8 cellular contexts compared by ENCODE assay signal in the genomic region with DNA sequence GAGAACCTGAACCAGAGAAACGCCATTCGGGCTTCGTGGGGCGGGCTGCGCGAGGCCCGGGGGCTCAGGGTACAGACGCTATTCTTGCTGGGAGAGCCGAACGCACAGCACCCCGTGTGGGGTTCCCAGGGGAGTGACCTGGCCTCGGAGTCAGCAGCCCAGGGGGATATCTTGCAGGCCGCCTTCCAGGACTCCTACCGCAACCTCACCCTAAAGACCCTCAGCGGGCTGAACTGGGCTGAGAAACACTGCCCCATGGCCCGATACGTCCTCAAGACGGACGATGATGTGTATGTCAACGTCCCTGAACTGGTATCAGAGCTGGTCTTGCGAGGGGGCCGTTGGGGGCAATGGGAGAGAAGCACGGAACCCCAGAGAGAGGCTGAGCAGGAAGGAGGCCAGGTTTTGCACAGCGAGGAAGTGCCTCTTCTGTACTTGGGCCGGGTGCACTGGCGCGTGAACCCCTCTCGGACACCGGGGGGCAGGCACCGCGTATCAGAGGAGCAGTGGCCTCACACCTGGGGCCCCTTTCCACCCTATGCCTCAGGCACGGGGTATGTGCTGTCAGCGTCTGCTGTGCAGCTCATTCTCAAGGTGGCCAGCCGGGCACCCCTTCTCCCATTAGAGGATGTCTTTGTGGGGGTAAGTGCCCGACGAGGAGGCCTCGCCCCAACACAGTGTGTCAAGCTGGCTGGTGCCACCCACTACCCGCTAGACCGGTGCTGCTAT. TPM values are rescaled to one million over a fixed set of nuclear protein-coding genes. Genes with fewer than 3 reads are reported as not detected.
DNase-seq lines count a peak whose midpoint lies in the region; ATAC-seq and TF ChIP-seq lines count a peak whose summit lies in the region.

No MANE protein-coding gene starts in this region.

- H3K36me3 ChIP-seq in neutrophil (peaks cover 37% of the 10 kb centered on the region), MM.1S (replicated peaks; ENCODE audit: insufficient read depth, low read length) (peaks cover 7% of the 10 kb centered on the region; the same call in 1 of the 2 replicates)

- TF ChIP-seq CTCF in CD14-positive monocyte (IDR thresholded peaks at IDR 0.05): no peak
- TF ChIP-seq CTCF in H9 (conservative IDR thresholded peaks at IDR 0.05): peak; percentile 22; the same call in 1 of the 3 replicates
- no peak for TF ChIP-seq CTCF in activated B cell treated with CpG ODN at 0.5 μM for 24 hours (IDR thresholded peaks at IDR 0.05)
- no peak for TF ChIP-seq CTCF in epithelial cell of proximal tubule (conservative IDR thresholded peaks at IDR 0.05; ENCODE audit: low read depth, low read length)
- TF ChIP-seq CTCF in neutrophil (IDR thresholded peaks at IDR 0.05): no peak
- TF ChIP-seq CTCF in MM.1S (IDR thresholded peaks at IDR 0.05; ENCODE audit: low read length): no peak

- H3K4me2 ChIP-seq in H9 (ENCODE audit: insufficient read depth, insufficient read length, low read length) (peak overlapping the region; percentile 85), MM.1S (ENCODE audit: low read depth, low read length) (no peak overlapping the region)

- no peak overlapping the region for H3K56ac ChIP-seq in H9 (ENCODE audit: insufficient read length, low read depth, low read length)

- no peak overlapping the region for H3K4ac ChIP-seq in H9 (ENCODE audit: low read depth, low read length)

- H4K91ac ChIP-seq in H9 (ENCODE audit: insufficient read length, low read depth, low read length): no peak overlapping the region

- H3K27ac ChIP-seq in H9 (ENCODE audit: insufficient read length, low read depth, low read length) (no peak overlapping the region), neutrophil (peak overlapping the region; percentile 90), MM.1S (ENCODE audit: low read length) (no peak overlapping the region)

- peaks cover 66% of the 10 kb centered on the region for H3K4me1 Mint-ChIP-seq in CD14-positive monocyte
- peaks cover 39 to 47% of the 10 kb centered on the region in 2 experiments for H3K4me1 Mint-ChIP-seq in H9
- peaks cover 56% of the 10 kb centered on the region for H3K4me1 Mint-ChIP-seq in activated B cell treated with CpG ODN at 0.5 μM for 24 hours

- H3K27me3 Mint-ChIP-seq in CD14-positive monocyte (ENCODE audit: low read depth in 3 of 3) (no peaks in the 10 kb centered on the region), H9 (ENCODE audit: low read depth) (no peaks in the 10 kb centered on the region), activated B cell treated with CpG ODN at 0.5 μM for 24 hours (no peaks in the 10 kb centered on the region)

- intact Hi-C loops in CD14-positive monocyte (cut with micrococcal nuclease) (no loop called here), activated B cell treated with CpG ODN at 0.5 μM for 24 hours (cut with micrococcal nuclease) (loop anchor here (1.0 to 2.0 kb wide), 6 partner anchors 11 to 293 kb away; a partner anchor contains a TSS)

- no peaks in the 10 kb centered on the region for H3K9me2 ChIP-seq in MM.1S (replicated peaks; ENCODE audit: insufficient read depth, low read length)

- ATAC-seq in activated B cell treated with CpG ODN at 0.5 μM for 24 hours (ENCODE audit: low read depth) (peak; percentile 23), HG03097 (IDR thresholded peaks at IDR 0.05; ENCODE audit: low FRiP score, unreplicated experiment) (no peak), HG02798 (IDR thresholded peaks at IDR 0.05; ENCODE audit: poor library complexity, unreplicated experiment) (no peak)

- H3K27ac Mint-ChIP-seq in CD14-positive monocyte (peak overlapping the region; percentile 87 to 94 (median 90)), H9 (peak overlapping the region; percentile 86 to 99 (median 95); a peak in 5 of 7 replicates), activated B cell treated with CpG ODN at 0.5 μM for 24 hours (peak overlapping the region; percentile 93)

- POLR2A ChIA-PET in activated B cell treated with CpG ODN at 0.5 μM for 24 hours (lab: Charles Lee): interaction anchor here (0.5 to 4.2 kb wide), 34 partner anchors 8 to 1376 kb away, joined by 3 to 79 read pairs (median 5); a partner anchor contains a TSS

- H2BK120ac ChIP-seq in H9 (ENCODE audit: low read depth, low read length, poor library complexity, severe bottlenecking): no peak overlapping the region

- no peak overlapping the region for H2AK5ac ChIP-seq in H9 (ENCODE audit: insufficient read length, low read length)

- H3K9ac ChIP-seq in H9 (ENCODE audit: extremely low read depth, insufficient read length, low read length) (peak overlapping the region; percentile 16), MM.1S (ENCODE audit: low read length) (no peak overlapping the region)

- no CpG with 5 or more reads among the region's 39 CpGs for WGBS in H9 (ENCODE audit: extremely low coverage, insufficient read length, low lambda C conversion rate)

- CTCF ChIA-PET in activated B cell treated with CpG ODN at 0.5 μM for 24 hours (lab: Charles Lee): interaction anchor here (0.8 to 2.5 kb wide), 11 partner anchors 9 to 309 kb away, joined by 3 to 21 read pairs (median 8); a partner anchor contains a TSS

- H3K9me3 Mint-ChIP-seq in CD14-positive monocyte: no peaks in the 10 kb centered on the region
- H3K9me3 Mint-ChIP-seq in H9: no peaks in the 10 kb centered on the region
- H3K9me3 Mint-ChIP-seq in activated B cell treated with CpG ODN at 0.5 μM for 24 hours: no peaks in the 10 kb centered on the region

- peaks cover 11% of the 10 kb centered on the region for H3K23me2 ChIP-seq in H9 (ENCODE audit: insufficient read length, low read depth, low read length, poor library complexity, severe bottlenecking)

- H3K9me3 ChIP-seq in H9 (ENCODE audit: control insufficient read depth, low read depth, low read length): no peaks in the 10 kb centered on the region
- H3K9me3 ChIP-seq in neutrophil: no peaks in the 10 kb centered on the region
- H3K9me3 ChIP-seq in MM.1S (replicated peaks; ENCODE audit: insufficient read depth, low read length): no peaks in the 10 kb centered on the region

- H2BK20ac ChIP-seq in H9 (ENCODE audit: low read depth, low read length, poor library complexity, severe bottlenecking): no peak overlapping the region

- no peak overlapping the region for H4K8ac ChIP-seq in H9 (replicated peaks; ENCODE audit: insufficient read length, low read depth, low read length)

- H3K4me3 Mint-ChIP-seq in CD14-positive monocyte: peak overlapping the region; percentile 94
- peak overlapping the region; percentile 78 to 92 for H3K4me3 Mint-ChIP-seq in H9
- H3K4me3 Mint-ChIP-seq in activated B cell treated with CpG ODN at 0.5 μM for 24 hours: peak overlapping the region; percentile 92

- H3T11ph ChIP-seq in H9 (ENCODE audit: low read length): no peak overlapping the region

- H3K18ac ChIP-seq in H9 (ENCODE audit: insufficient read length, low read depth, low read length): no peak overlapping the region

- H3K4me1 ChIP-seq in H9 (ENCODE audit: insufficient read depth, low read length) (no peaks in the 10 kb centered on the region; the same call in 1 of the 2 replicates), neutrophil (ENCODE audit: control insufficient read depth in 1 of 2, insufficient read depth in 1 of 2, low read depth in 1 of 2, low read length in 1 of 2) (peaks cover 46 to 52% of the 10 kb centered on the region in 2 experiments), MM.1S (ENCODE audit: low read length) (peaks cover 9% of the 10 kb centered on the region)

- H3K14ac ChIP-seq in H9 (ENCODE audit: insufficient read depth, low read length): no peak overlapping the region; the same call in 1 of the 2 replicates

- no peak overlapping the region for H3K23ac ChIP-seq in H9 (ENCODE audit: insufficient read length, low read depth, low read length)

- no peaks in the 10 kb centered on the region for H3K79me1 ChIP-seq in H9 (ENCODE audit: insufficient read depth, low read depth, low read length, poor library complexity, severe bottlenecking)

- no peak overlapping the region for H2BK12ac ChIP-seq in H9 (ENCODE audit: insufficient read length, low read depth, low read length)

- no peaks in the 10 kb centered on the region for H3K27me3 ChIP-seq in H9 (ENCODE audit: insufficient read depth, low read length)
- no peaks in the 10 kb centered on the region for H3K27me3 ChIP-seq in neutrophil
- no peaks in the 10 kb centered on the region for H3K27me3 ChIP-seq in MM.1S (replicated peaks; ENCODE audit: insufficient read depth, low read length)

- H2AFZ ChIP-seq in H9 (ENCODE audit: low read length) (no peak overlapping the region), MM.1S (ENCODE audit: low read length) (no peak overlapping the region)

- peak overlapping the region; percentile 42 for H3K4me3 ChIP-seq in epithelial cell of proximal tubule (ENCODE audit: low read depth, low read length)
- peak overlapping the region; percentile 77 to 84 for H3K4me3 ChIP-seq in neutrophil (ENCODE audit: low read depth in 1 of 2, low read length in 1 of 2)
- no peak overlapping the region for H3K4me3 ChIP-seq in MM.1S (ENCODE audit: low read length)

- H3K79me2 ChIP-seq in H9 (ENCODE audit: insufficient read depth, low read length) (peaks cover 15% of the 10 kb centered on the region; the same call in 1 of the 2 replicates), MM.1S (ENCODE audit: low read length) (peaks cover 31% of the 10 kb centered on the region)

- DNase-seq in CD14-positive monocyte (ENCODE audit: low spot score) (no peak), H9 (peak; percentile 49), activated B cell treated with CpG ODN at 0.5 μM for 24 hours (peak; percentile 39), epithelial cell of proximal tubule (ENCODE audit: low read depth) (no peak), MM.1S (no peak)

- no peak overlapping the region for H2BK15ac ChIP-seq in H9 (ENCODE audit: low read depth, low read length)

- peaks cover 55% of the 10 kb centered on the region for H3F3A ChIP-seq in MM.1S (ENCODE audit: insufficient read depth, low read length)

- H4K20me1 ChIP-seq in H9 (ENCODE audit: control insufficient read depth, insufficient read depth, insufficient read length) (no peaks in the 10 kb centered on the region), MM.1S (ENCODE audit: insufficient read depth, low read length) (peaks cover 25% of the 10 kb centered on the region)

- H4K5ac ChIP-seq in H9 (ENCODE audit: insufficient read length, low read depth, low read length): no peak overlapping the region

- H3K36me3 Mint-ChIP-seq in CD14-positive monocyte: peaks cover 44 to 75% of the 10 kb centered on the region in 2 donors
- H3K36me3 Mint-ChIP-seq in H9 (ENCODE audit: insufficient read depth in 1 of 3, low read depth in 3 of 3): peaks cover 34 to 80% (median 58%) of the 10 kb centered on the region in 3 experiments
- peaks cover 84% of the 10 kb centered on the region for H3K36me3 Mint-ChIP-seq in activated B cell treated with CpG ODN at 0.5 μM for 24 hours (ENCODE audit: low read depth)

- H2BK5ac ChIP-seq in H9 (ENCODE audit: insufficient read length, low read length): no peak overlapping the region

RNA-seq across cellular contexts. Expression of a gene that starts 0.9 kb away (rescaled TPM):
- 10 to 100 TPM; 28.5 to 32.2 TPM for polyA plus RNA-seq in CD14-positive monocyte
- total RNA-seq in H9 (2021) (3.2 and 3.4 TPM in 2 replicates), activated B cell treated with CpG ODN at 0.5 μM for 24 hours (19.1 and 19.4 TPM in 2 replicates), epithelial cell of proximal tubule (4.6 and 7.0 TPM in 2 replicates)

RNA-seq across cellular contexts. Expression of a gene that starts 6.0 kb away (rescaled TPM):
- 1,000 to 10,000 TPM; 2,430 to 2,894 TPM for polyA plus RNA-seq in CD14-positive monocyte
- total RNA-seq in H9 (2021) (3,216 and 3,296 TPM in 2 replicates), activated B cell treated with CpG ODN at 0.5 μM for 24 hours (4,710 and 5,877 TPM in 2 replicates), epithelial cell of proximal tubule (2,737 and 3,799 TPM in 2 replicates)

RNA-seq across cellular contexts. Expression of a gene that starts 6.2 kb away (rescaled TPM):
- 10 to 100 TPM; 11.0 to 14.5 TPM for polyA plus RNA-seq in CD14-positive monocyte
- total RNA-seq in H9 (2021): 46.9 and 47.1 TPM in 2 replicates
- 82.0 and 97.2 TPM in 2 replicates for total RNA-seq in activated B cell treated with CpG ODN at 0.5 μM for 24 hours
- total RNA-seq in epithelial cell of proximal tubule: 33.9 and 42.8 TPM in 2 replicates

RNA-seq across cellular contexts. Expression of a gene that starts 11.2 kb away (rescaled TPM):
- polyA plus RNA-seq in CD14-positive monocyte: 10 to 100 TPM; 33.3 to 37.3 TPM
- total RNA-seq in H9 (2021) (99.2 and 110 TPM in 2 replicates), activated B cell treated with CpG ODN at 0.5 μM for 24 hours (114 and 117 TPM in 2 replicates), epithelial cell of proximal tubule (67.9 and 116 TPM in 2 replicates)

RNA-seq across cellular contexts. Expression of a gene that starts 11.6 kb away (rescaled TPM):
- polyA plus RNA-seq in CD14-positive monocyte: 10 to 100 TPM; 26.0 to 28.4 TPM
- total RNA-seq in H9 (2021): 85.8 and 90.7 TPM in 2 replicates
- 82.8 and 95.1 TPM in 2 replicates for total RNA-seq in activated B cell treated with CpG ODN at 0.5 μM for 24 hours
- total RNA-seq in epithelial cell of proximal tubule: 55.8 and 69.3 TPM in 2 replicates

Comparison
In these comparisons a context has a peak if more than half of its experiments do, and no peak if none do; other contexts are left out.
1. DNase-seq: peak in H9 (single experiment) and activated B cell treated with CpG ODN at 0.5 μM for 24 hours (single experiment); none in CD14-positive monocyte (single experiment), epithelial cell of proximal tubule (single experiment) and MM.1S (single experiment).
2. Peak in every context shown above with its lines, with median percentiles within 50 percentile points of each other: H3K27ac Mint-ChIP-seq and H3K4me3 Mint-ChIP-seq.